In genomic region chr19:35373492-35373891, GRCh38 we compare ENCODE assay signal across 28 cellular contexts. TPM values are rescaled to one million over a fixed set of nuclear protein-coding genes. Genes with fewer than 3 reads are reported as not detected.
"Had no signal": no experiment of that assay in that cellular context is flagged by ENCODE, and none has a peak within 500 bp of the region (broad histone marks: within the 10 kb centered on the region; RNA-seq: fewer than 3 reads in every experiment).

No MANE protein-coding gene starts in this region.

- H3K9me3 Mint-ChIP-seq: activated CD4-positive, alpha-beta memory T cell treated with anti-CD3 and anti-CD28 coated beads, Interleukin-2, amount 10 ng/mL, durations not matched to agents 7 days and 5 days; activated naive CD4-positive, alpha-beta T cell treated with anti-CD3 and anti-CD28 coated beads, Interleukin-2, amount 10 ng/mL, durations not matched to agents 7 days and 5 days; activated naive CD8-positive, alpha-beta T cell treated with anti-CD3 and anti-CD28 coated beads for 36 hours; activated T-cell treated with anti-CD3 and anti-CD28 coated beads, Interleukin-2, amount 50 U/mL, for 24 hours had no signal

- H3K4me1 Mint-ChIP-seq: activated CD4-positive, alpha-beta memory T cell treated with anti-CD3 and anti-CD28 coated beads, Interleukin-2, amount 10 ng/mL, durations not matched to agents 7 days and 5 days; activated naive CD4-positive, alpha-beta T cell treated with anti-CD3 and anti-CD28 coated beads, Interleukin-2, amount 10 ng/mL, durations not matched to agents 7 days and 5 days had no signal

- H3K4me3 Mint-ChIP-seq: activated CD4-positive, alpha-beta memory T cell treated with anti-CD3 and anti-CD28 coated beads, Interleukin-2, amount 10 ng/mL, durations not matched to agents 7 days and 5 days; activated CD4-positive, alpha-beta T cell treated with anti-CD3 and anti-CD28 coated beads for 36 hours; activated naive CD4-positive, alpha-beta T cell treated with anti-CD3 and anti-CD28 coated beads, Interleukin-2, amount 10 ng/mL, durations not matched to agents 7 days and 5 days; activated naive CD8-positive, alpha-beta T cell treated with anti-CD3 and anti-CD28 coated beads for 36 hours; activated T-cell treated with anti-CD3 and anti-CD28 coated beads, Interleukin-2, amount 50 U/mL, for 24 hours had no signal

- H3K36me3 Mint-ChIP-seq: activated naive CD4-positive, alpha-beta T cell treated with anti-CD3 and anti-CD28 coated beads, Interleukin-2, amount 10 ng/mL, durations not matched to agents 7 days and 5 days; activated naive CD8-positive, alpha-beta T cell treated with anti-CD3 and anti-CD28 coated beads for 36 hours had no signal

- DNase-seq: activated CD4-positive, alpha-beta memory T cell treated with anti-CD3 and anti-CD28 coated beads, Interleukin-2, amount 10 ng/mL, durations not matched to agents 7 days and 5 days; activated CD4-positive, alpha-beta T cell treated with anti-CD3 and anti-CD28 coated beads for 36 hours; activated CD4-positive, alpha-beta T cell treated with anti-CD3 and anti-CD28 coated beads, Interleukin-2, amount 50 U/mL, for 1 hour; activated CD8-positive, alpha-beta memory T cell treated with anti-CD3 and anti-CD28 coated beads, Interleukin-2, amount 50 U/mL, for 48 hours; activated gamma-delta T cell; activated naive CD4-positive, alpha-beta T cell treated with anti-CD3 and anti-CD28 coated beads, Interleukin-2, amount 10 ng/mL, durations not matched to agents 7 days and 5 days; activated naive CD8-positive, alpha-beta T cell treated with anti-CD3 and anti-CD28 coated beads for 36 hours; activated T-cell treated with anti-CD3 and anti-CD28 coated beads, Interleukin-2, amount 50 U/mL, for 24 hours; brain microvascular endothelial cell; KG1; NCI-H1092; NCI-H1417; NCI-H1694; NCI-H2029; NCI-H2107; NCI-H2171 treated with DMSO at 0.1 percent for 48 hours; NCI-H226; NCI-H510A; NCI-H526 treated with DMSO at 0.1 percent for 48 hours; NCI-H82; SIG-M5; SK-N-SH; T-helper 1 cell had no signal

- H3K27ac Mint-ChIP-seq: activated CD4-positive, alpha-beta memory T cell treated with anti-CD3 and anti-CD28 coated beads, Interleukin-2, amount 10 ng/mL, durations not matched to agents 7 days and 5 days; activated CD4-positive, alpha-beta T cell treated with anti-CD3 and anti-CD28 coated beads for 36 hours; activated naive CD4-positive, alpha-beta T cell treated with anti-CD3 and anti-CD28 coated beads, Interleukin-2, amount 10 ng/mL, durations not matched to agents 7 days and 5 days; activated naive CD8-positive, alpha-beta T cell treated with anti-CD3 and anti-CD28 coated beads for 36 hours; activated T-cell treated with anti-CD3 and anti-CD28 coated beads, Interleukin-2, amount 50 U/mL, for 24 hours had no signal

- ATAC-seq: activated CD4-positive, alpha-beta T cell treated with anti-CD3 and anti-CD28 coated beads for 36 hours had no signal

RNA-seq across cellular contexts. Expression of gene GPR42, which starts 2.6 kb away (rescaled TPM):
- total RNA-seq: LHCN-M2; M059J; RPMI7951; T-helper 2 cell treated with Interferon-gamma antibody and Interleukin-4, amounts not matched to agents 100 ng/mL and 5 ng/mL, for 36 hours had no signal

RNA-seq across cellular contexts. Expression of gene FFAR3, which starts 15.2 kb away (rescaled TPM):
- total RNA-seq: LHCN-M2; M059J; RPMI7951; T-helper 2 cell treated with Interferon-gamma antibody and Interleukin-4, amounts not matched to agents 100 ng/mL and 5 ng/mL, for 36 hours had no signal

RNA-seq across cellular contexts. Expression of gene FFAR1, which starts 25.8 kb away (rescaled TPM):
- total RNA-seq: activated CD4-positive, alpha-beta memory T cell treated with anti-CD3 and anti-CD28 coated beads, Interleukin-2, amount 10 ng/mL, durations not matched to agents 7 days and 5 days; cardiac muscle cell; LHCN-M2; M059J; RPMI7951; T-helper 2 cell treated with Interferon-gamma antibody and Interleukin-4, amounts not matched to agents 100 ng/mL and 5 ng/mL, for 36 hours had no signal
